14 cellular contexts compared by ENCODE assay signal in genomic region chr10:123270806-123271205, GRCh38.
DNase-seq lines count a peak whose midpoint lies in the region; ATAC-seq and TF ChIP-seq lines count a peak whose summit lies in the region.
"Had no signal": no experiment of that assay in that cellular context is flagged by ENCODE, and none has a peak within 500 bp of the region (broad histone marks: within the 10 kb centered on the region; RNA-seq: fewer than 3 reads in every experiment).

No MANE protein-coding gene starts in this region.

- H4K20me1 ChIP-seq in BLaER1 treated with 17β-estradiol and CSF1 and Interleukin-3, amounts not matched to agents 10 nM and 100 nM = no peaks in the 10 kb centered on the region
- no peaks in the 10 kb centered on the region for H4K20me1 ChIP-seq in GM23338 (replicated peaks; ENCODE audit: insufficient read depth)

- no peaks in the 10 kb centered on the region; the same call in 2 of the 3 replicates for H3K9me3 Mint-ChIP-seq in GM23338
- H3K9me3 Mint-ChIP-seq: CD4-positive, alpha-beta T cell; IgD-negative memory B cell had no signal

- peaks cover 6 to 30% (median 22%) of the 10 kb centered on the region in 10 experiments; a peak in 16 of 20 replicates for H3K4me1 ChIP-seq in BLaER1 treated with 17β-estradiol and CSF1 and Interleukin-3, amounts not matched to agents 10 nM and 100 nM
- peaks cover 14% of the 10 kb centered on the region for H3K4me1 ChIP-seq in SJCRH30
- peaks cover 16% of the 10 kb centered on the region for H3K4me1 ChIP-seq in GM23338 (ENCODE audit: insufficient read depth)
- H3K4me1 ChIP-seq: Caco-2 had no signal

- H3K4me3 ChIP-seq in BLaER1 treated with 17β-estradiol and CSF1 and Interleukin-3, amounts not matched to agents 10 nM and 100 nM = no peak overlapping the region
- H3K4me3 ChIP-seq in SJCRH30 = no peak overlapping the region
- H3K4me3 ChIP-seq in GM23338 = no peak overlapping the region
- H3K4me3 ChIP-seq: GM23248 had no signal

- H3K9me3 ChIP-seq in BLaER1 treated with 17β-estradiol and CSF1 and Interleukin-3, amounts not matched to agents 10 nM and 100 nM (replicated peaks in 1 of 11) = peaks cover 9 to 39% (median 17%) of the 10 kb centered on the region in 11 experiments; a peak in 19 of 22 replicates
- no peaks in the 10 kb centered on the region for H3K9me3 ChIP-seq in SJCRH30 (replicated peaks)
- H3K9me3 ChIP-seq: Caco-2 had no signal

- peaks cover 15% of the 10 kb centered on the region; the same call in 2 of the 3 replicates for H3K4me1 Mint-ChIP-seq in GM23338
- H3K4me1 Mint-ChIP-seq: IgD-negative memory B cell had no signal

- TF ChIP-seq CTCF in GM23338 (conservative IDR thresholded peaks at IDR 0.05; ENCODE audit: low read depth in 2 of 2) = no peak

- no peaks in the 10 kb centered on the region for H3F3A ChIP-seq in GM23338 (replicated peaks; ENCODE audit: low read depth)

- H3K36me3 ChIP-seq in BLaER1 treated with 17β-estradiol and CSF1 and Interleukin-3, amounts not matched to agents 10 nM and 100 nM = peaks cover 0 to 22% (median 0%) of the 10 kb centered on the region in 11 experiments; a peak in 6 of 22 replicates
- H3K36me3 ChIP-seq in SJCRH30 (no peaks in the 10 kb centered on the region), GM23338 (ENCODE audit: insufficient read depth) (no peaks in the 10 kb centered on the region)

- H3K27ac Mint-ChIP-seq in GM23338 = no peak overlapping the region
- H3K27ac Mint-ChIP-seq: CD4-positive, alpha-beta T cell; IgD-negative memory B cell had no signal

- H3K27me3 ChIP-seq in BLaER1 treated with 17β-estradiol and CSF1 and Interleukin-3, amounts not matched to agents 10 nM and 100 nM = peaks cover 0 to 11% (median 3%) of the 10 kb centered on the region in 11 experiments; a peak in 7 of 22 replicates
- H3K27me3 ChIP-seq in SJCRH30 (no peaks in the 10 kb centered on the region), GM23338 (ENCODE audit: insufficient read depth) (no peaks in the 10 kb centered on the region)

- H3K9me2 ChIP-seq in GM23338 (ENCODE audit: insufficient read depth) = peaks cover 9% of the 10 kb centered on the region; the same call in 1 of the 2 replicates

- peak overlapping the region in 9 of 11 experiments; percentile 18 to 66 (median 49); a peak in 17 of 22 replicates for H3K4me2 ChIP-seq in BLaER1 treated with 17β-estradiol and CSF1 and Interleukin-3, amounts not matched to agents 10 nM and 100 nM
- no peak overlapping the region for H3K4me2 ChIP-seq in GM23338

- H3K36me3 Mint-ChIP-seq in GM23338 (ENCODE audit: low read depth) = no peaks in the 10 kb centered on the region; the same call in 2 of the 3 replicates

- ATAC-seq in GM23338 = no peak

- no peak overlapping the region for H3K4me3 Mint-ChIP-seq in GM23338
- H3K4me3 Mint-ChIP-seq: CD4-positive, alpha-beta T cell; IgD-negative memory B cell had no signal

- no peak overlapping the region for H3K27ac ChIP-seq in BLaER1 treated with 17β-estradiol and CSF1 and Interleukin-3, amounts not matched to agents 10 nM and 100 nM
- H3K27ac ChIP-seq in SJCRH30 = peak overlapping the region; percentile 25
- no peak overlapping the region for H3K27ac ChIP-seq in GM23338 (ENCODE audit: low read depth)
- H3K27ac ChIP-seq: GM23248 had no signal

- no peaks in the 10 kb centered on the region for H3K79me2 ChIP-seq in GM23338 (replicated peaks; ENCODE audit: insufficient read depth)

- no peaks in the 10 kb centered on the region for H3K27me3 Mint-ChIP-seq in GM23338 (ENCODE audit: insufficient read depth, low read depth, poor library complexity)

- H3K9ac ChIP-seq in BLaER1 treated with 17β-estradiol and CSF1 and Interleukin-3, amounts not matched to agents 10 nM and 100 nM = no peak overlapping the region
- H3K9ac ChIP-seq: GM23248 had no signal

- DNase-seq in SJCRH30 (peak; percentile 17 to 45), islet precursor cell (peak; percentile 12), LoVo (ENCODE audit: low spot score) (no peak), GM23338 (ENCODE audit: low spot score) (no peak), HuH-7 (ENCODE audit: low spot score) (no peak), NCI-H526 (lab: John Stamatoyannopoulos, UW) (no peak)
- DNase-seq: 8988T; C1 segment of cervical spinal cord; Caco-2; CD4-positive, alpha-beta T cell; HCEC 1CT had no signal

- no peak overlapping the region for H2AFZ ChIP-seq in GM23338
- H2AFZ ChIP-seq: GM23248 had no signal

TF ChIP-seq in GM23338, 12 proteins besides CTCF, POLR2A, EP300 and RAD21:
- no peak for TF ChIP-seq NANOG (IDR thresholded peaks at IDR 0.05; ENCODE audit: borderline replicate concordance)
- no peak for TF ChIP-seq REST (IDR thresholded peaks at IDR 0.05; ENCODE audit: unreplicated experiment)
TF ChIP-seq in GM23338: peak in this region for 0.

Comparison
In these comparisons a context has a peak if more than half of its experiments do, and no peak if none do; other contexts are left out.
1. DNase-seq: peak in SJCRH30 (2 of 2) and islet precursor cell (single experiment); none in LoVo (single experiment), GM23338 (single experiment), HuH-7 (single experiment) and NCI-H526 (0 of 2).